ENCODE assay signal across 27 cellular contexts in genomic region chr5:52283221-52283620, GRCh38.
DNase-seq lines count a peak whose midpoint lies in the region; ATAC-seq, FAIRE-seq and TF ChIP-seq lines count a peak whose summit lies in the region.
"Had no signal": no experiment of that assay in that cellular context is flagged by ENCODE, and none has a peak within 500 bp of the region (broad histone marks: within the 10 kb centered on the region; RNA-seq: fewer than 3 reads in every experiment).

No MANE protein-coding gene starts in this region.

- H4K20me1 ChIP-seq in hepatocyte (ENCODE audit: insufficient read depth, poor library complexity, severe bottlenecking) = no peaks in the 10 kb centered on the region
- no peaks in the 10 kb centered on the region for H4K20me1 ChIP-seq in PC-9 (ENCODE audit: insufficient read depth)
- H4K20me1 ChIP-seq: BLaER1 treated with 17β-estradiol and CSF1 and Interleukin-3, amounts not matched to agents 10 nM and 100 nM had no signal

- no peak overlapping the region for H3K27ac ChIP-seq in RWPE2 (ENCODE audit: poor library complexity, severe bottlenecking)
- no peak overlapping the region for H3K27ac ChIP-seq in hepatocyte
- H3K27ac ChIP-seq in PC-9 = no peak overlapping the region
- H3K27ac ChIP-seq: BLaER1 treated with 17β-estradiol and CSF1 and Interleukin-3, amounts not matched to agents 10 nM and 100 nM; lower lobe of right lung; neural progenitor cell; prostate gland; vagina had no signal

- in situ Hi-C loops in ACHN (cut with HindIII; ENCODE audit: low pct_ligation_motif_present, low pct_unique_long_range_greater_than_20kb, low sequenced_read_pairs) = no loop called here

- H3F3A ChIP-seq in PC-9 (ENCODE audit: insufficient read depth, low read depth) = no peaks in the 10 kb centered on the region

- H3K4me3 ChIP-seq in RWPE2 (ENCODE audit: severe bottlenecking) (no peak overlapping the region), hepatocyte (no peak overlapping the region), PC-9 (no peak overlapping the region)
- H3K4me3 ChIP-seq: BLaER1 treated with 17β-estradiol and CSF1 and Interleukin-3, amounts not matched to agents 10 nM and 100 nM; lower lobe of right lung; neural progenitor cell; prostate gland; vagina had no signal

- H3K4me1 ChIP-seq in RWPE2 (ENCODE audit: insufficient read depth, poor library complexity, severe bottlenecking) (no peaks in the 10 kb centered on the region), hepatocyte (ENCODE audit: insufficient read depth) (no peaks in the 10 kb centered on the region), PC-9 (replicated peaks; ENCODE audit: insufficient read depth) (no peaks in the 10 kb centered on the region)
- H3K4me1 ChIP-seq: BLaER1 treated with 17β-estradiol and CSF1 and Interleukin-3, amounts not matched to agents 10 nM and 100 nM; lower lobe of right lung; neural progenitor cell; prostate gland; vagina had no signal

- no peaks in the 10 kb centered on the region for H3K79me2 ChIP-seq in hepatocyte
- H3K79me2 ChIP-seq in PC-9 (ENCODE audit: low read depth) = no peaks in the 10 kb centered on the region

- H3K9me3 ChIP-seq in RWPE2 (ENCODE audit: severe bottlenecking) = no peaks in the 10 kb centered on the region
- H3K9me3 ChIP-seq in hepatocyte (ENCODE audit: low read depth) = no peaks in the 10 kb centered on the region
- no peaks in the 10 kb centered on the region for H3K9me3 ChIP-seq in PC-9 (ENCODE audit: insufficient read depth, low read depth)
- H3K9me3 ChIP-seq: lower lobe of right lung, prostate gland, vagina had no signal

- H3K4me2 ChIP-seq in hepatocyte = no peak overlapping the region
- H3K4me2 ChIP-seq in PC-9 = no peak overlapping the region
- H3K4me2 ChIP-seq: BLaER1 treated with 17β-estradiol and CSF1 and Interleukin-3, amounts not matched to agents 10 nM and 100 nM; neural progenitor cell had no signal

- FAIRE-seq in frontal cortex (lab: Jason Lieb, UNC) = no peak
- FAIRE-seq: D721Med had no signal

- no peaks in the 10 kb centered on the region for H3K27me3 ChIP-seq in RWPE2 (ENCODE audit: insufficient read depth, poor library complexity, severe bottlenecking)
- H3K27me3 ChIP-seq in hepatocyte = no peaks in the 10 kb centered on the region
- no peaks in the 10 kb centered on the region for H3K27me3 ChIP-seq in PC-9 (ENCODE audit: insufficient read depth, low read depth)
- H3K27me3 ChIP-seq: BLaER1 treated with 17β-estradiol and CSF1 and Interleukin-3, amounts not matched to agents 10 nM and 100 nM; neural progenitor cell; vagina had no signal

- ATAC-seq in RWPE2 (ENCODE audit: low read depth) (0 out of 3 replicates have a peak, but pooled peaks have one; percentile 25), HG03095 (IDR thresholded peaks at IDR 0.05; ENCODE audit: unreplicated experiment) (no peak)
- ATAC-seq: lower lobe of right lung; Right ventricle myocardium inferior; stimulated activated effector memory CD8-positive, alpha-beta T cell treated with anti-CD3 and anti-CD28 coated beads, Interleukin-12 subunit alpha, Interleukin-12 subunit beta, amount 100 ng/mL, for 72 hours had no signal

- H3K9me2 ChIP-seq in hepatocyte (replicated peaks; ENCODE audit: insufficient read depth) = no peaks in the 10 kb centered on the region
- no peaks in the 10 kb centered on the region for H3K9me2 ChIP-seq in PC-9 (ENCODE audit: insufficient read depth)

- intact Hi-C loops in PC-9 (cut with micrococcal nuclease; ENCODE audit: unreplicated experiment) = no loop called here

- 78% methylated on average over 1 of the region's 1 CpG for WGBS in hepatocyte (ENCODE audit: low lambda C conversion rate, missing lambda C conversion rate)

- POLR2A ChIA-PET in PC-9 (lab: Charles Lee; ENCODE audit: unreplicated experiment) = no interaction called here

- no peak for TF ChIP-seq CTCF in RWPE2 (IDR thresholded peaks at IDR 0.05; ENCODE audit: poor library complexity, severe bottlenecking)
- no peak for TF ChIP-seq CTCF in hepatocyte (IDR thresholded peaks at IDR 0.05; ENCODE audit: poor library complexity)
- no peak for TF ChIP-seq CTCF in PC-9 (conservative IDR thresholded peaks at IDR 0.05)

- BruUV-seq in PC-9 (replicated peaks; lab: Mats Ljungman, UMichigan) = no TSS peak

- CTCF ChIA-PET in PC-9 (lab: Charles Lee) = no interaction called here

- H2AFZ ChIP-seq in hepatocyte = no peak overlapping the region
- no peak overlapping the region for H2AFZ ChIP-seq in PC-9
- H2AFZ ChIP-seq: neural progenitor cell had no signal

- DNase-seq in DMS53 (lab: John Stamatoyannopoulos, UW) = peak; percentile 84
- DNase-seq in HT1080 (ENCODE audit: low read depth) = peak; percentile 38
- no peak for DNase-seq in RWPE2 (ENCODE audit: low spot score)
- DNase-seq in hepatocyte (ENCODE audit: low spot score) = peak; percentile 6
- DNase-seq in ACHN = no peak
- DNase-seq in frontal cortex (ENCODE audit: low spot score in 2 of 2) = no peak
- no peak for DNase-seq in PC-9
- DNase-seq: activated CD8-positive, alpha-beta memory T cell treated with anti-CD3 and anti-CD28 coated beads for 24 hours; activated naive CD4-positive, alpha-beta T cell treated with Interleukin-2 at 50 U/mL for 16 hours; activated T-cell treated with anti-CD3 and anti-CD28 coated beads, Interleukin-2, amount 50 U/mL, for 24 hours; amniotic stem cell; caudate nucleus; dermis blood vessel endothelial cell; H9; immature natural killer cell; KBM-7; lower lobe of right lung; NCI-H1694; stimulated activated CD4-positive, alpha-beta T cell treated with anti-CD3 and anti-CD28 coated beads, Interleukin-1b, Interleukin-23, amount 100 ng/mL, for 48 hours had no signal

- H3K36me3 ChIP-seq in RWPE2 (ENCODE audit: low read depth) (no peaks in the 10 kb centered on the region), hepatocyte (replicated peaks; ENCODE audit: insufficient read depth, low read depth) (no peaks in the 10 kb centered on the region), PC-9 (ENCODE audit: low read depth) (no peaks in the 10 kb centered on the region)
- H3K36me3 ChIP-seq: BLaER1 treated with 17β-estradiol and CSF1 and Interleukin-3, amounts not matched to agents 10 nM and 100 nM; lower lobe of right lung; neural progenitor cell; prostate gland; vagina had no signal

Comparison
In these comparisons a context has a peak if more than half of its experiments do, and no peak if none do; other contexts are left out.
1. DNase-seq: peak in DMS53 (single experiment), HT1080 (single experiment) and hepatocyte (single experiment); none in RWPE2 (single experiment), ACHN (single experiment), frontal cortex (0 of 2) and PC-9 (0 of 2).